12 cellular contexts compared by ENCODE assay signal in genomic region chr10:95467162-95467599, GRCh38.
A peak's percentile ranks its signal among the peaks of the same experiment; 100 is the strongest.
DNase-seq lines count a peak whose midpoint lies in the region; ATAC-seq, FAIRE-seq and TF ChIP-seq lines count a peak whose summit lies in the region.
"Had no signal": no experiment of that assay in that cellular context is flagged by ENCODE, and none has a peak within 500 bp of the region (broad histone marks: within the 10 kb centered on the region; RNA-seq: fewer than 3 reads in every experiment).

No MANE protein-coding gene starts in this region.

- TF ChIP-seq EP300 in HepG2 (IDR thresholded peaks at IDR 0.05; ENCODE audit: low read depth in 2 of 2, low read length in 2 of 2) (peak in 1 of 2 experiments; percentile 88; a peak in 2 of 4 replicates), HepG2 (CRISPR knock-in tag; IDR thresholded peaks at IDR 0.05; ENCODE audit: borderline replicate concordance) (peak; percentile 78; the same call in 1 of the 2 replicates)

- H3K4me1 Mint-ChIP-seq in activated CD8-positive, alpha-beta T cell treated with anti-CD3 and anti-CD28 coated beads for 36 hours (ENCODE audit: low read depth), result peaks cover 2% of the 10 kb centered on the region
- H3K4me1 Mint-ChIP-seq in activated CD8-positive, alpha-beta T cell treated with anti-CD3 and anti-CD28 coated beads, Interleukin-2, amount 10 ng/mL, durations not matched to agents 7 days and 5 days (ENCODE audit: low read depth), result peaks cover 8% of the 10 kb centered on the region
- peaks cover 33% of the 10 kb centered on the region for H3K4me1 Mint-ChIP-seq in chondrocyte (ENCODE audit: low read depth)
- no peaks in the 10 kb centered on the region for H3K4me1 Mint-ChIP-seq in activated T-cell treated with anti-CD3 and anti-CD28 coated beads, Interleukin-2, amount 50 U/mL, for 4 hours (ENCODE audit: low read depth)
- H3K4me1 Mint-ChIP-seq: B cell had no signal

- peak; percentile 84 for TF ChIP-seq RAD21 in HepG2 (CRISPR knock-in tag; IDR thresholded peaks at IDR 0.05)

- H3K79me2 ChIP-seq in HepG2 (ENCODE audit: insufficient read depth, low read length), result peaks cover 24% of the 10 kb centered on the region

- peak overlapping the region; percentile 56 for H3K4me2 ChIP-seq in HepG2 (ENCODE audit: low read depth, low read length)

- H3K4me3 Mint-ChIP-seq in activated CD8-positive, alpha-beta T cell treated with anti-CD3 and anti-CD28 coated beads for 36 hours, result no peak overlapping the region
- H3K4me3 Mint-ChIP-seq in activated CD8-positive, alpha-beta T cell treated with anti-CD3 and anti-CD28 coated beads, Interleukin-2, amount 10 ng/mL, durations not matched to agents 7 days and 5 days, result no peak overlapping the region
- no peak overlapping the region for H3K4me3 Mint-ChIP-seq in chondrocyte (ENCODE audit: unreplicated experiment)
- no peak overlapping the region for H3K4me3 Mint-ChIP-seq in activated T-cell treated with anti-CD3 and anti-CD28 coated beads, Interleukin-2, amount 50 U/mL, for 4 hours
- H3K4me3 Mint-ChIP-seq: activated T-cell treated with anti-CD3 and anti-CD28 coated beads, Interleukin-2, amount 50 U/mL, for 72 hours; B cell had no signal

- H3K9me3 Mint-ChIP-seq in activated CD8-positive, alpha-beta T cell treated with anti-CD3 and anti-CD28 coated beads for 36 hours, result no peaks in the 10 kb centered on the region
- H3K9me3 Mint-ChIP-seq in activated CD8-positive, alpha-beta T cell treated with anti-CD3 and anti-CD28 coated beads, Interleukin-2, amount 10 ng/mL, durations not matched to agents 7 days and 5 days (ENCODE audit: insufficient read depth), result no peaks in the 10 kb centered on the region
- H3K9me3 Mint-ChIP-seq in chondrocyte (ENCODE audit: low read depth), result no peaks in the 10 kb centered on the region
- H3K9me3 Mint-ChIP-seq in activated T-cell treated with anti-CD3 and anti-CD28 coated beads, Interleukin-2, amount 50 U/mL, for 4 hours, result no peaks in the 10 kb centered on the region
- H3K9me3 Mint-ChIP-seq: activated T-cell treated with anti-CD3 and anti-CD28 coated beads, Interleukin-2, amount 50 U/mL, for 72 hours had no signal

- no peak for TF ChIP-seq POLR2A in HepG2 (IDR thresholded peaks at IDR 0.05; ENCODE audit: insufficient read depth in 1 of 2, low read depth in 2 of 2, low read length in 2 of 2)
- TF ChIP-seq POLR2A in vagina (IDR thresholded peaks at IDR 0.05), result no peak

- ATAC-seq in activated CD8-positive, alpha-beta T cell treated with anti-CD3 and anti-CD28 coated beads for 36 hours, result no peak
- no peak for ATAC-seq in activated CD8-positive, alpha-beta T cell treated with anti-CD3 and anti-CD28 coated beads, Interleukin-2, amount 10 ng/mL, durations not matched to agents 7 days and 5 days
- ATAC-seq in HepG2, result peak; percentile 99
- no peak for ATAC-seq in GM21360 (IDR thresholded peaks at IDR 0.05; ENCODE audit: unreplicated experiment)
- no peak for ATAC-seq in activated T-cell treated with anti-CD3 and anti-CD28 coated beads, Interleukin-2, amount 50 U/mL, for 4 hours
- ATAC-seq: activated T-cell treated with anti-CD3 and anti-CD28 coated beads, Interleukin-2, amount 50 U/mL, for 72 hours had no signal

- H4K20me1 ChIP-seq in HepG2 (ENCODE audit: insufficient read depth, low read length), result no peaks in the 10 kb centered on the region

- POLR2A ChIA-PET in activated CD8-positive, alpha-beta T cell treated with anti-CD3 and anti-CD28 coated beads for 36 hours (lab: Charles Lee), result no interaction called here
- POLR2A ChIA-PET in activated CD8-positive, alpha-beta T cell treated with anti-CD3 and anti-CD28 coated beads, Interleukin-2, amount 10 ng/mL, durations not matched to agents 7 days and 5 days (lab: Charles Lee), result no interaction called here
- POLR2A ChIA-PET in HepG2 (lab: Yijun Ruan, JAX), result interaction anchor here (0.9 to 2.5 kb wide), 4 partner anchors 8 to 16 kb away, joined by 3 to 9 read pairs (median 6); no protein-coding TSS in a partner anchor

- peak overlapping the region; percentile 7; the same call in 1 of the 2 replicates for H3K9ac ChIP-seq in HepG2 (ENCODE audit: insufficient read depth, low read depth, low read length)

- peaks cover 6% of the 10 kb centered on the region for H3K27me3 Mint-ChIP-seq in activated CD8-positive, alpha-beta T cell treated with anti-CD3 and anti-CD28 coated beads for 36 hours
- H3K27me3 Mint-ChIP-seq in activated CD8-positive, alpha-beta T cell treated with anti-CD3 and anti-CD28 coated beads, Interleukin-2, amount 10 ng/mL, durations not matched to agents 7 days and 5 days (ENCODE audit: low read depth), result peaks cover 13% of the 10 kb centered on the region
- H3K27me3 Mint-ChIP-seq in chondrocyte (ENCODE audit: low read depth), result no peaks in the 10 kb centered on the region
- peaks cover 4% of the 10 kb centered on the region for H3K27me3 Mint-ChIP-seq in activated T-cell treated with anti-CD3 and anti-CD28 coated beads, Interleukin-2, amount 50 U/mL, for 4 hours (ENCODE audit: low read depth)

- H3K4me1 ChIP-seq in HepG2 (ENCODE audit: insufficient read depth, low read length), result peaks cover 92% of the 10 kb centered on the region
- peaks cover 53% of the 10 kb centered on the region for H3K4me1 ChIP-seq in vagina

- peak; percentile 8 for DNase-seq in activated CD8-positive, alpha-beta T cell treated with anti-CD3 and anti-CD28 coated beads for 36 hours
- DNase-seq in activated CD8-positive, alpha-beta T cell treated with anti-CD3 and anti-CD28 coated beads, Interleukin-2, amount 10 ng/mL, durations not matched to agents 7 days and 5 days, result no peak
- DNase-seq in chondrocyte (ENCODE audit: low spot score) (no peak), HepG2 (ENCODE audit: low spot score) (peak; percentile 83), vagina (ENCODE audit: extremely low spot score in 2 of 2) (no peak), cerebellum (ENCODE audit: low spot score) (no peak)
- DNase-seq in activated T-cell treated with anti-CD3 and anti-CD28 coated beads, Interleukin-2, amount 50 U/mL, for 4 hours, result no peak
- DNase-seq: activated T-cell treated with anti-CD3 and anti-CD28 coated beads, Interleukin-2, amount 50 U/mL, for 72 hours; kidney glomerular epithelial cell; NCI-H345 had no signal

- H3K36me3 ChIP-seq in HepG2 (replicated peaks in 1 of 2; ENCODE audit: control insufficient read depth in 1 of 2, insufficient read depth in 2 of 2, low read length in 2 of 2) (no peaks in the 10 kb centered on the region; a peak in 1 of 5 replicates), vagina (no peaks in the 10 kb centered on the region)

- BruUV-seq in HepG2 (replicated peaks; lab: Mats Ljungman, UMichigan), result no TSS peak

- no peak overlapping the region for H2AFZ ChIP-seq in HepG2 (ENCODE audit: low read length)

- in situ Hi-C loops in HepG2 (cut with HindIII; ENCODE audit: extremely low pct_ligation_motif_present, low pct_unique_long_range_greater_than_20kb), result no loop called here

- H3K4me3 ChIP-seq in HepG2 (replicated peaks in 1 of 3; ENCODE audit: insufficient read depth in 1 of 3, low read depth in 2 of 3, low read length in 3 of 3), result no peak overlapping the region
- no peak overlapping the region for H3K4me3 ChIP-seq in vagina

- no peak overlapping the region for H3K27ac Mint-ChIP-seq in activated CD8-positive, alpha-beta T cell treated with anti-CD3 and anti-CD28 coated beads for 36 hours
- no peak overlapping the region for H3K27ac Mint-ChIP-seq in activated CD8-positive, alpha-beta T cell treated with anti-CD3 and anti-CD28 coated beads, Interleukin-2, amount 10 ng/mL, durations not matched to agents 7 days and 5 days
- H3K27ac Mint-ChIP-seq in chondrocyte (ENCODE audit: unreplicated experiment), result peak overlapping the region; percentile 84
- H3K27ac Mint-ChIP-seq: activated T-cell treated with anti-CD3 and anti-CD28 coated beads, Interleukin-2, amount 50 U/mL, for 72 hours; B cell had no signal

- H3K27ac ChIP-seq in HepG2 (ENCODE audit: extremely low read length, insufficient read depth, low read length), result peak overlapping the region; percentile 65
- peak overlapping the region; percentile 42 for H3K27ac ChIP-seq in vagina

- TF ChIP-seq CTCF in activated CD8-positive, alpha-beta T cell treated with anti-CD3 and anti-CD28 coated beads for 36 hours (IDR thresholded peaks at IDR 0.05), result no peak
- TF ChIP-seq CTCF in chondrocyte (IDR thresholded peaks at IDR 0.05) (peak; percentile 28), HepG2 (CRISPR knock-in tag; IDR thresholded peaks at IDR 0.05) (peak; percentile 82), vagina (IDR thresholded peaks at IDR 0.05) (no peak)

- intact Hi-C loops in activated CD8-positive, alpha-beta T cell treated with anti-CD3 and anti-CD28 coated beads for 36 hours (cut with micrococcal nuclease), result no loop called here
- intact Hi-C loops in HepG2 (cut with micrococcal nuclease; ENCODE audit: unreplicated experiment) (loop anchor here (1.0 to 5.0 kb wide), 3 partner anchors 8 to 134 kb away; partner anchors contain the start of gene SORBS1), vagina (cut with DNase I) (no loop called here)

- H3K9me3 ChIP-seq in HepG2 (ENCODE audit: low read length), result no peaks in the 10 kb centered on the region
- no peaks in the 10 kb centered on the region for H3K9me3 ChIP-seq in vagina

- H3K27me3 ChIP-seq in HepG2 (ENCODE audit: control insufficient read depth in 1 of 2, insufficient read depth in 2 of 2, low read length in 2 of 2) (no peaks in the 10 kb centered on the region), vagina (no peaks in the 10 kb centered on the region)

- no peak for FAIRE-seq in HepG2 (lab: Jason Lieb, UNC)

- CTCF ChIA-PET in activated CD8-positive, alpha-beta T cell treated with anti-CD3 and anti-CD28 coated beads for 36 hours (lab: Charles Lee), result no interaction called here
- CTCF ChIA-PET in activated CD8-positive, alpha-beta T cell treated with anti-CD3 and anti-CD28 coated beads, Interleukin-2, amount 10 ng/mL, durations not matched to agents 7 days and 5 days (lab: Charles Lee), result no interaction called here
- CTCF ChIA-PET in HepG2 (lab: Yijun Ruan, JAX; ENCODE audit: low intra/inter-chr PET ratio, low total read pairs), result interaction anchor here (1.7 kb wide), 1 partner anchor 134 kb away, joined by 7 read pairs; no protein-coding TSS in a partner anchor

- 5% methylated on average over 3 of the region's 5 CpGs for WGBS in HepG2 (ENCODE audit: low lambda C conversion rate)

- no peaks in the 10 kb centered on the region for H3K36me3 Mint-ChIP-seq in activated CD8-positive, alpha-beta T cell treated with anti-CD3 and anti-CD28 coated beads for 36 hours (ENCODE audit: low read depth)
- no peaks in the 10 kb centered on the region for H3K36me3 Mint-ChIP-seq in activated CD8-positive, alpha-beta T cell treated with anti-CD3 and anti-CD28 coated beads, Interleukin-2, amount 10 ng/mL, durations not matched to agents 7 days and 5 days (ENCODE audit: low read depth)
- H3K36me3 Mint-ChIP-seq in chondrocyte (ENCODE audit: low read depth), result no peaks in the 10 kb centered on the region
- H3K36me3 Mint-ChIP-seq in activated T-cell treated with anti-CD3 and anti-CD28 coated beads, Interleukin-2, amount 50 U/mL, for 4 hours (ENCODE audit: insufficient read depth), result no peaks in the 10 kb centered on the region

TF ChIP-seq in HepG2, 621 proteins besides CTCF, POLR2A, EP300 and RAD21 (continues in another document):
- TF ChIP-seq FOXA1 (IDR thresholded peaks at IDR 0.05), result no peak
- TF ChIP-seq FOXA1 (CRISPR knock-in tag; IDR thresholded peaks at IDR 0.05), result peak; percentile 53

Comparison
In these comparisons a context has a peak if more than half of its experiments do, and no peak if none do; other contexts are left out.
1. DNase-seq: peak in activated CD8-positive, alpha-beta T cell treated with anti-CD3 and anti-CD28 coated beads for 36 hours (single experiment) and HepG2 (single experiment); none in activated CD8-positive, alpha-beta T cell treated with anti-CD3 and anti-CD28 coated beads, Interleukin-2, amount 10 ng/mL, durations not matched to agents 7 days and 5 days (single experiment), chondrocyte (single experiment), vagina (0 of 2), cerebellum (single experiment) and activated T-cell treated with anti-CD3 and anti-CD28 coated beads, Interleukin-2, amount 50 U/mL, for 4 hours (single experiment).
2. CTCF ChIP-seq: peak in chondrocyte (single experiment) and HepG2 (single experiment); none in activated CD8-positive, alpha-beta T cell treated with anti-CD3 and anti-CD28 coated beads for 36 hours (single experiment) and vagina (0 of 3).